18 cellular contexts compared by ENCODE assay signal in the genomic region with DNA sequence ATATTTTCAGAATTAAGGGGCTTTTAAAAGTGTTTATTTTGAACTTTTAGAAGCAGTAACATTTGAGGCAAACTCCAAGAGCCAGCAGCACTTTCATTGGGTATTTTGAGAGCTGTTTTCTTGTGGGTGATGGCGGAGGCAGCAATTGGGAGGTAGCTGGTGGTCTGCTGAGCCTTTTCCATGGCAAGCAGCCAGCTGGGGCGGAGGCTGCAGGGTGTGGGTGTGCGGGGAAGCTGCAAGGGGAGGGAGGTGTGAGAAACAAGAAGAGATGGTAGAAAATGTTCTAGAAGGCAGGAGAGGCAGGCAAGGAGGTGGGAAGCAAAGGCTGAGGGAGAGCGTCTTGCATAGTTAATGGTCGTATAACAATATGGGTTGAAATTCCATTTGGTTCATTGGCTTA.
A peak's percentile ranks its signal among the peaks of the same experiment; 100 is the strongest.
DNase-seq lines count a peak whose midpoint lies in the region; ATAC-seq and TF ChIP-seq lines count a peak whose summit lies in the region.
"Had no signal": no experiment of that assay in that cellular context is flagged by ENCODE, and none has a peak within 500 bp of the region (broad histone marks: within the 10 kb centered on the region; RNA-seq: fewer than 3 reads in every experiment).

No MANE protein-coding gene starts in this region.

- H3K4me1 Mint-ChIP-seq in H9, result peaks cover 26 to 36% of the 10 kb centered on the region in 2 experiments
- peaks cover 19% of the 10 kb centered on the region for H3K4me1 Mint-ChIP-seq in glutamatergic neuron (ENCODE audit: low read depth, unreplicated experiment)
- peaks cover 19% of the 10 kb centered on the region for H3K4me1 Mint-ChIP-seq in progenitor cell of endocrine pancreas (ENCODE audit: low read depth)
- no peaks in the 10 kb centered on the region for H3K4me1 Mint-ChIP-seq in activated CD8-positive, alpha-beta memory T cell treated with anti-CD3 and anti-CD28 coated beads, Interleukin-2, amount 10 ng/mL, durations not matched to agents 7 days and 5 days
- H3K4me1 Mint-ChIP-seq: CD4-positive, CD25-positive, alpha-beta regulatory T cell had no signal

- H3K18ac ChIP-seq in H9 (ENCODE audit: insufficient read length, low read depth, low read length), result peak overlapping the region; percentile 44

- H3K9me3 Mint-ChIP-seq in H9 (no peaks in the 10 kb centered on the region), glutamatergic neuron (ENCODE audit: unreplicated experiment) (peaks cover 2% of the 10 kb centered on the region), progenitor cell of endocrine pancreas (ENCODE audit: low read depth) (no peaks in the 10 kb centered on the region)
- H3K9me3 Mint-ChIP-seq in activated CD8-positive, alpha-beta memory T cell treated with anti-CD3 and anti-CD28 coated beads, Interleukin-2, amount 10 ng/mL, durations not matched to agents 7 days and 5 days (ENCODE audit: low read depth), result no peaks in the 10 kb centered on the region
- H3K9me3 Mint-ChIP-seq: HFFc6 had no signal

- H3K14ac ChIP-seq in H9 (ENCODE audit: insufficient read depth, low read length), result no peak overlapping the region; the same call in 1 of the 2 replicates

- no peak overlapping the region for H2BK5ac ChIP-seq in H9 (ENCODE audit: insufficient read length, low read length)

- no peaks in the 10 kb centered on the region for H3K27me3 ChIP-seq in H9 (ENCODE audit: insufficient read depth, low read length)
- H3K27me3 ChIP-seq: SJSA1 had no signal

- H4K5ac ChIP-seq in H9 (ENCODE audit: insufficient read length, low read depth, low read length), result no peak overlapping the region

- peak overlapping the region; percentile 29 for H2BK120ac ChIP-seq in H9 (ENCODE audit: low read depth, low read length, poor library complexity, severe bottlenecking)

- no peaks in the 10 kb centered on the region; the same call in 1 of the 2 replicates for H3K4me1 ChIP-seq in H9 (ENCODE audit: insufficient read depth, low read length)
- H3K4me1 ChIP-seq: SJSA1 had no signal

- DNase-seq in H9 (no peak), NCI-H82 treated with DMSO at 0.1 percent for 48 hours (lab: John Stamatoyannopoulos, UW; ENCODE audit: unreplicated experiment) (peak; percentile 28), glutamatergic neuron (peak; percentile 59), progenitor cell of endocrine pancreas (ENCODE audit: low spot score, unreplicated experiment) (no peak), NOMO-1 (lab: John Stamatoyannopoulos, UW; ENCODE audit: unreplicated experiment in 2 of 2) (no peak), GDM1 (lab: John Stamatoyannopoulos, UW) (no peak), dedifferentiated amniotic fluid mesenchymal stem cell (ENCODE audit: extremely low spot score) (no peak)
- no peak for DNase-seq in activated CD8-positive, alpha-beta memory T cell treated with anti-CD3 and anti-CD28 coated beads, Interleukin-2, amount 10 ng/mL, durations not matched to agents 7 days and 5 days
- DNase-seq: CD4-positive, CD25-positive, alpha-beta regulatory T cell; KG1; NCI-H1105; NCI-H2029 treated with DMSO at 0.1 percent for 48 hours; NCI-H226; NCI-H510A treated with DMSO at 0.1 percent for 48 hours; NCI-H748 treated with DMSO at 0.1 percent for 48 hours; OCI-M1 had no signal

- ATAC-seq in activated CD8-positive, alpha-beta memory T cell treated with anti-CD3 and anti-CD28 coated beads, Interleukin-2, amount 10 ng/mL, durations not matched to agents 7 days and 5 days, result no peak

- no peaks in the 10 kb centered on the region for H3K79me1 ChIP-seq in H9 (ENCODE audit: insufficient read depth, low read depth, low read length, poor library complexity, severe bottlenecking)

- H3K9me3 ChIP-seq in H9 (ENCODE audit: control insufficient read depth, low read depth, low read length), result no peaks in the 10 kb centered on the region
- H3K9me3 ChIP-seq: SJSA1 had no signal

- H4K8ac ChIP-seq in H9 (replicated peaks; ENCODE audit: insufficient read length, low read depth, low read length), result no peak overlapping the region

- no peak overlapping the region for H3K23ac ChIP-seq in H9 (ENCODE audit: insufficient read length, low read depth, low read length)

- CTCF ChIA-PET in activated CD8-positive, alpha-beta memory T cell treated with anti-CD3 and anti-CD28 coated beads, Interleukin-2, amount 10 ng/mL, durations not matched to agents 7 days and 5 days (lab: Charles Lee), result no interaction called here

- H3T11ph ChIP-seq in H9 (ENCODE audit: low read length), result no peak overlapping the region

- no peaks in the 10 kb centered on the region for H4K20me1 ChIP-seq in H9 (ENCODE audit: control insufficient read depth, insufficient read depth, insufficient read length)

- no peak overlapping the region for H3K9ac ChIP-seq in H9 (ENCODE audit: extremely low read depth, insufficient read length, low read length)

- no peak overlapping the region for H2BK20ac ChIP-seq in H9 (ENCODE audit: low read depth, low read length, poor library complexity, severe bottlenecking)

- no peak overlapping the region for H3K4me3 Mint-ChIP-seq in H9
- H3K4me3 Mint-ChIP-seq in glutamatergic neuron (ENCODE audit: unreplicated experiment), result peak overlapping the region; percentile 2
- peak overlapping the region; percentile 12 for H3K4me3 Mint-ChIP-seq in progenitor cell of endocrine pancreas (ENCODE audit: low read depth)
- H3K4me3 Mint-ChIP-seq in activated CD8-positive, alpha-beta memory T cell treated with anti-CD3 and anti-CD28 coated beads, Interleukin-2, amount 10 ng/mL, durations not matched to agents 7 days and 5 days, result no peak overlapping the region
- H3K4me3 Mint-ChIP-seq: CD4-positive, CD25-positive, alpha-beta regulatory T cell; HFFc6 had no signal

- H2AFZ ChIP-seq in H9 (ENCODE audit: low read length), result peak overlapping the region; percentile 26

- no peaks in the 10 kb centered on the region for H3K79me2 ChIP-seq in H9 (ENCODE audit: insufficient read depth, low read length)

- no peaks in the 10 kb centered on the region for H3K23me2 ChIP-seq in H9 (ENCODE audit: insufficient read length, low read depth, low read length, poor library complexity, severe bottlenecking)

- H3K27ac Mint-ChIP-seq in H9 (peak overlapping the region; percentile 20 to 62 (median 24); a peak in 5 of 7 replicates), glutamatergic neuron (ENCODE audit: unreplicated experiment) (peak overlapping the region; percentile 49), progenitor cell of endocrine pancreas (no peak overlapping the region)
- no peak overlapping the region for H3K27ac Mint-ChIP-seq in activated CD8-positive, alpha-beta memory T cell treated with anti-CD3 and anti-CD28 coated beads, Interleukin-2, amount 10 ng/mL, durations not matched to agents 7 days and 5 days
- H3K27ac Mint-ChIP-seq: CD4-positive, CD25-positive, alpha-beta regulatory T cell; HFFc6 had no signal

- no peak overlapping the region for H3K4me2 ChIP-seq in H9 (ENCODE audit: insufficient read depth, insufficient read length, low read length)

- no peak overlapping the region for H3K4ac ChIP-seq in H9 (ENCODE audit: low read depth, low read length)

- no peak overlapping the region for H3K56ac ChIP-seq in H9 (ENCODE audit: insufficient read length, low read depth, low read length)

- no peak overlapping the region for H2BK15ac ChIP-seq in H9 (ENCODE audit: low read depth, low read length)

- no peak overlapping the region for H3K27ac ChIP-seq in H9 (ENCODE audit: insufficient read length, low read depth, low read length)
- H3K27ac ChIP-seq: SJSA1 had no signal

- H2BK12ac ChIP-seq in H9 (ENCODE audit: insufficient read length, low read depth, low read length), result no peak overlapping the region

- WGBS in H9 (ENCODE audit: extremely low coverage, insufficient read length, low lambda C conversion rate), result no CpG with 5 or more reads among the region's 5 CpGs

- H3K27me3 Mint-ChIP-seq in H9 (ENCODE audit: low read depth) (no peaks in the 10 kb centered on the region), glutamatergic neuron (ENCODE audit: unreplicated experiment) (peaks cover 1% of the 10 kb centered on the region), progenitor cell of endocrine pancreas (no peaks in the 10 kb centered on the region)
- peaks cover 3% of the 10 kb centered on the region for H3K27me3 Mint-ChIP-seq in activated CD8-positive, alpha-beta memory T cell treated with anti-CD3 and anti-CD28 coated beads, Interleukin-2, amount 10 ng/mL, durations not matched to agents 7 days and 5 days

- no peaks in the 10 kb centered on the region; a peak in 1 of 7 replicates for H3K36me3 Mint-ChIP-seq in H9 (ENCODE audit: insufficient read depth in 1 of 3, low read depth in 3 of 3)
- H3K36me3 Mint-ChIP-seq in glutamatergic neuron (ENCODE audit: unreplicated experiment), result no peaks in the 10 kb centered on the region
- no peaks in the 10 kb centered on the region for H3K36me3 Mint-ChIP-seq in progenitor cell of endocrine pancreas (ENCODE audit: insufficient read depth)
- H3K36me3 Mint-ChIP-seq in activated CD8-positive, alpha-beta memory T cell treated with anti-CD3 and anti-CD28 coated beads, Interleukin-2, amount 10 ng/mL, durations not matched to agents 7 days and 5 days, result no peaks in the 10 kb centered on the region
- H3K36me3 Mint-ChIP-seq: CD4-positive, CD25-positive, alpha-beta regulatory T cell had no signal

- no peak overlapping the region for H4K91ac ChIP-seq in H9 (ENCODE audit: insufficient read length, low read depth, low read length)

- no peak overlapping the region for H2AK5ac ChIP-seq in H9 (ENCODE audit: insufficient read length, low read length)

- TF ChIP-seq CTCF in H9 (conservative IDR thresholded peaks at IDR 0.05), result no peak
- TF ChIP-seq CTCF in glutamatergic neuron (IDR thresholded peaks at IDR 0.05; ENCODE audit: partially characterized antibody, unreplicated experiment), result no peak
- no peak for TF ChIP-seq CTCF in progenitor cell of endocrine pancreas (IDR thresholded peaks at IDR 0.05; ENCODE audit: unreplicated experiment)

Comparison
In these comparisons a context has a peak if more than half of its experiments do, and no peak if none do; other contexts are left out.
1. DNase-seq: peak in NCI-H82 treated with DMSO at 0.1 percent for 48 hours (single experiment) and glutamatergic neuron (single experiment); none in H9 (single experiment), progenitor cell of endocrine pancreas (single experiment), NOMO-1 (0 of 2), GDM1 (single experiment), activated CD8-positive, alpha-beta memory T cell treated with anti-CD3 and anti-CD28 coated beads, Interleukin-2, amount 10 ng/mL, durations not matched to agents 7 days and 5 days (single experiment) and dedifferentiated amniotic fluid mesenchymal stem cell (single experiment).
2. H3K27ac Mint-ChIP-seq: peak in H9 (3 of 3) and glutamatergic neuron (single experiment); none in progenitor cell of endocrine pancreas (single experiment) and activated CD8-positive, alpha-beta memory T cell treated with anti-CD3 and anti-CD28 coated beads, Interleukin-2, amount 10 ng/mL, durations not matched to agents 7 days and 5 days (single experiment).
3. H3K4me3 Mint-ChIP-seq: peak in glutamatergic neuron (single experiment) and progenitor cell of endocrine pancreas (single experiment); none in H9 (0 of 2) and activated CD8-positive, alpha-beta memory T cell treated with anti-CD3 and anti-CD28 coated beads, Interleukin-2, amount 10 ng/mL, durations not matched to agents 7 days and 5 days (single experiment).